9 cellular contexts compared by ENCODE assay signal in the genomic region with DNA sequence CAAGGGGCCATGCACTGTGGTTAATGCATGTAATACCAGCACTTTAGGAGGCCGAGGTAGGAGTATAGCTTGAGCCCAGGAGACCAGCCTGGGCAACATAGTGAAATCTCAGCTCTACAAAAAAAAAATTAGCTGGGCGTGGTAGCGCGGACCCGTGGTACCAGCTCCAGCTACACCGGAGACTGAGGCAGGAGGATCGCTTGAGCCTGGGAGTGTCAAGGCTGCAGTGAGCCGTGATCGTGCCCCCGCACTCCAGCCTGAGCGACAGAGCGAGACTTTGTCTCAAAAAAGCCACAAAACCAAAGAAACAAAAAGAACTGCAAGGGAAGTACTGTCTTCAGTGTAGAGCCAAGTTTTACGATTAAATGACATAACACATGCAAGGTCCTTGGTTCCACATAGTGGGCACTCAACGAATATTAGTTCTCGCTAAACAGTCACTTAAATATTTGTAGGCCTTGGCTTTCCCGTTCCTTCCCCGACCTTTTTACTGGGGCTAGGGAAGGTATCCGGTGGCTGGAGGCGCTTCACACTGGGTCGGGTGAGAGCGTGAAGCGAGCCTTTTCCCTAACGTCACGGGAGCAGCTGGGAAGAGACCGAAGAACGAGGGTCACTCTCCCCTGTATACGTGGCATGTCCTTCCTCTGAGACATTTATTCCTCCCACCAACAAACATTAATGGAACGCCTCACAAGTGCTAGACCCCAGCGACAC. TPM values are rescaled to one million over a fixed set of nuclear protein-coding genes. Genes with fewer than 3 reads are reported as not detected.
DNase-seq lines count a peak whose midpoint lies in the region; ATAC-seq, FAIRE-seq and TF ChIP-seq lines count a peak whose summit lies in the region.
"Had no signal": no experiment of that assay in that cellular context is flagged by ENCODE, and none has a peak within 500 bp of the region (broad histone marks: within the 10 kb centered on the region; RNA-seq: fewer than 3 reads in every experiment).

No MANE protein-coding gene starts in this region.

- peak overlapping the region; percentile 98 for H3K4ac ChIP-seq in IMR-90 (ENCODE audit: low read depth, low read length)

- no peak for TF ChIP-seq CTCF in IMR-90 (conservative IDR thresholded peaks at IDR 0.05; ENCODE audit: low read depth, low read length)

- H3K4me1 ChIP-seq in IMR-90 (ENCODE audit: control insufficient read depth, insufficient read depth, low read length) = peaks cover 8% of the 10 kb centered on the region

- no peaks in the 10 kb centered on the region for H3K9me3 Mint-ChIP-seq in activated T-helper 2 cell treated with anti-CD3 and anti-CD28 coated beads, Interferon-gamma antibody, Interleukin-2, Interleukin-4, amounts not matched to agents 10 μg/mL and 5 μg/mL and 100 μg/mL, durations not matched to agents 14 hours and 24 hours and 36 hours

- H3K36me3 Mint-ChIP-seq in activated T-helper 2 cell treated with anti-CD3 and anti-CD28 coated beads, Interferon-gamma antibody, Interleukin-2, Interleukin-4, amounts not matched to agents 10 μg/mL and 5 μg/mL and 100 μg/mL, durations not matched to agents 14 hours and 24 hours and 36 hours (ENCODE audit: low read depth) = peaks cover 37% of the 10 kb centered on the region

- TF ChIP-seq POLR2A in IMR-90 (IDR thresholded peaks at IDR 0.05; ENCODE audit: low read depth, low read length) = no peak; the same call in 1 of the 2 replicates

- H3K9me3 ChIP-seq in IMR-90 (ENCODE audit: control insufficient read depth, insufficient read depth, low read length) = no peaks in the 10 kb centered on the region

- 58% methylated on average over 11 of the region's 29 CpGs; no CpG with 5 or more reads in 1 of the 2 experiments for WGBS in IMR-90 (ENCODE audit: extremely low coverage in 2 of 2, insufficient read length in 1 of 2), 2 experiments

- H3K27me3 ChIP-seq in IMR-90 (ENCODE audit: control insufficient read depth, insufficient read depth, low read length) = no peaks in the 10 kb centered on the region

- H4K91ac ChIP-seq in IMR-90 (ENCODE audit: insufficient read depth, low read depth, low read length) = peak overlapping the region; percentile 96

- intact Hi-C loops in IMR-90 (cut with micrococcal nuclease) (no loop called here), left cardiac atrium (cut with DNase I) (loop anchor here in 1 of 2 donors (5.0 kb wide), 1 partner anchor 64 kb away; a partner anchor contains a TSS)
- intact Hi-C loops in activated T-helper 2 cell treated with anti-CD3 and anti-CD28 coated beads, Interferon-gamma antibody, Interleukin-2, Interleukin-4, amounts not matched to agents 10 μg/mL and 5 μg/mL and 100 μg/mL, durations not matched to agents 14 hours and 24 hours and 36 hours (cut with micrococcal nuclease) = loop anchor here (1.0 to 10.0 kb wide), 3 partner anchors 66 to 259 kb away; a partner anchor contains a TSS

- H4K5ac ChIP-seq in IMR-90 (ENCODE audit: low read depth, low read length) = peak overlapping the region; percentile 91

- H2BK120ac ChIP-seq in IMR-90 (ENCODE audit: low read depth, low read length) = peak overlapping the region; percentile 48

- peak overlapping the region; percentile 88 for H3K56ac ChIP-seq in IMR-90 (ENCODE audit: extremely low read depth, insufficient read depth, low read length)

- H2BK20ac ChIP-seq in IMR-90 (ENCODE audit: low read depth, low read length) = peak overlapping the region; percentile 36; the same call in 1 of the 2 replicates

- H4K20me1 ChIP-seq in IMR-90 (ENCODE audit: insufficient read depth, low read length) = peaks cover 39% of the 10 kb centered on the region

- TF ChIP-seq RAD21 in IMR-90 (IDR thresholded peaks at IDR 0.05; ENCODE audit: low read length) = no peak

- peak overlapping the region; percentile 53 for H3K18ac ChIP-seq in IMR-90 (ENCODE audit: low read depth, low read length)

- peaks cover 31% of the 10 kb centered on the region for H3K4me1 Mint-ChIP-seq in activated T-helper 2 cell treated with anti-CD3 and anti-CD28 coated beads, Interferon-gamma antibody, Interleukin-2, Interleukin-4, amounts not matched to agents 10 μg/mL and 5 μg/mL and 100 μg/mL, durations not matched to agents 14 hours and 24 hours and 36 hours (ENCODE audit: low read depth)

- in situ Hi-C loops in IMR-90 (cut with MboI; ENCODE audit: low sequenced_read_pairs) = no loop called here

- DNase-seq in IMR-90 (peak; percentile 39), left cardiac atrium (no peak), skeletal muscle cell (ENCODE audit: low read depth) (no peak), NCI-H1436 (lab: John Stamatoyannopoulos, UW) (no peak), RCC 7860 (ENCODE audit: low spot score) (no peak)
- DNase-seq in activated T-helper 2 cell treated with anti-CD3 and anti-CD28 coated beads, Interferon-gamma antibody, Interleukin-2, Interleukin-4, amounts not matched to agents 10 μg/mL and 5 μg/mL and 100 μg/mL, durations not matched to agents 14 hours and 24 hours and 36 hours (ENCODE audit: low spot score) = no peak

- ATAC-seq in IMR-90 (ENCODE audit: low read depth) (no peak; the same call in 1 of the 2 replicates), left cardiac atrium (peak; percentile 16), GM18868 (IDR thresholded peaks at IDR 0.05; ENCODE audit: unreplicated experiment) (no peak)

- H3K27ac Mint-ChIP-seq in activated T-helper 2 cell treated with anti-CD3 and anti-CD28 coated beads, Interferon-gamma antibody, Interleukin-2, Interleukin-4, amounts not matched to agents 10 μg/mL and 5 μg/mL and 100 μg/mL, durations not matched to agents 14 hours and 24 hours and 36 hours = peak overlapping the region; percentile 99

- peak overlapping the region; percentile 99 to 100 for H4K8ac ChIP-seq in IMR-90 (ENCODE audit: low read depth in 2 of 2, low read length in 2 of 2)

- peak overlapping the region; percentile 58 for H3K9ac ChIP-seq in IMR-90 (ENCODE audit: low read depth, low read length)

- CTCF ChIA-PET in IMR-90 (lab: Yijun Ruan, JAX) = no interaction called here

- peak overlapping the region; percentile 79 for H2BK5ac ChIP-seq in IMR-90 (ENCODE audit: low read depth, low read length, poor library complexity, severe bottlenecking)

- peak overlapping the region; percentile 97 for H3K14ac ChIP-seq in IMR-90 (replicated peaks; ENCODE audit: low read depth, low read length)

- H2AK9ac ChIP-seq in IMR-90 (replicated peaks; ENCODE audit: low read depth, low read length, poor library complexity) = peak overlapping the region; percentile 98

- peak overlapping the region; percentile 91 for H2AFZ ChIP-seq in IMR-90 (replicated peaks; ENCODE audit: low read length, poor library complexity)

- peak overlapping the region; percentile 86 for H3K27ac ChIP-seq in IMR-90 (ENCODE audit: insufficient read depth, low read length)

- peak overlapping the region; percentile 76 for H3K4me2 ChIP-seq in IMR-90 (ENCODE audit: low read depth, low read length)

- H3K4me3 ChIP-seq in GM08714 (ENCODE audit: low read length) = peak overlapping the region; percentile 74
- peak overlapping the region; percentile 55 for H3K4me3 ChIP-seq in IMR-90 (ENCODE audit: insufficient read depth, low read depth, low read length)
- H3K4me3 ChIP-seq in skeletal muscle cell (ENCODE audit: low read depth, low read length) = peak overlapping the region; percentile 73

- POLR2A ChIA-PET in IMR-90 (lab: Charles Lee; ENCODE audit: unreplicated experiment) = no interaction called here

- FAIRE-seq in RCC 7860 (lab: Jason Lieb, UNC) = no peak

- H2AK5ac ChIP-seq in IMR-90 (ENCODE audit: low read depth, low read length) = peak overlapping the region; percentile 97

- peaks cover 18% of the 10 kb centered on the region; the same call in 1 of the 2 replicates for H3K9me1 ChIP-seq in IMR-90 (ENCODE audit: insufficient read depth, low read length)

- dilution Hi-C loops in IMR-90 (cut with HindIII; ENCODE audit: low sequenced_read_pairs, unreplicated experiment) = no loop called here

- no peaks in the 10 kb centered on the region; the same call in 1 of the 2 replicates for H3K36me3 ChIP-seq in IMR-90 (ENCODE audit: control insufficient read depth, insufficient read depth, low read length)

- H2BK15ac ChIP-seq in IMR-90 (ENCODE audit: low read depth, low read length) = peak overlapping the region; percentile 49; the same call in 2 of the 3 replicates

- H3K27me3 Mint-ChIP-seq in activated T-helper 2 cell treated with anti-CD3 and anti-CD28 coated beads, Interferon-gamma antibody, Interleukin-2, Interleukin-4, amounts not matched to agents 10 μg/mL and 5 μg/mL and 100 μg/mL, durations not matched to agents 14 hours and 24 hours and 36 hours (ENCODE audit: low read depth) = peaks cover 7% of the 10 kb centered on the region

- peaks cover 13 to 47% of the 10 kb centered on the region in 2 experiments; a peak in 3 of 4 replicates for H3K79me1 ChIP-seq in IMR-90 (ENCODE audit: low read depth in 1 of 2, low read length in 2 of 2)

- BruUV-seq in IMR-90 (replicated peaks; lab: Mats Ljungman, UMichigan) = TSS peak; percentile 98

- H3K23ac ChIP-seq in IMR-90 (ENCODE audit: low read depth, low read length) = peak overlapping the region; percentile 80

- peak overlapping the region; percentile 100 for H3K4me3 Mint-ChIP-seq in activated T-helper 2 cell treated with anti-CD3 and anti-CD28 coated beads, Interferon-gamma antibody, Interleukin-2, Interleukin-4, amounts not matched to agents 10 μg/mL and 5 μg/mL and 100 μg/mL, durations not matched to agents 14 hours and 24 hours and 36 hours (ENCODE audit: low read depth)

TF ChIP-seq in IMR-90, 13 proteins besides CTCF, POLR2A, EP300 and RAD21 (continues in another document):
- TF ChIP-seq MAFK (IDR thresholded peaks at IDR 0.05; ENCODE audit: low read depth, low read length) = no peak

RNA-seq across cellular contexts. Expression of a gene that starts 1.0 kb away (rescaled TPM):
- total RNA-seq in IMR-90 (2012; rRNA removed) = 246 and 294 TPM in 2 replicates
- 154 TPM in 2 replicates for polyA plus RNA-seq in IMR-90 (2012; rRNA removed)
- polyA plus RNA-seq in IMR-90 (2012; cell fraction: cytosol; rRNA removed) = 162 and 171 TPM in 2 replicates
- 107 and 113 TPM in 2 replicates for polyA plus RNA-seq in IMR-90 (2012; cell fraction: nucleus; rRNA removed; ENCODE audit: low replicate concordance)
- total RNA-seq in activated T-helper 2 cell treated with anti-CD3 and anti-CD28 coated beads, Interferon-gamma antibody, Interleukin-2, Interleukin-4, amounts not matched to agents 10 μg/mL and 5 μg/mL and 100 μg/mL, durations not matched to agents 14 hours and 24 hours and 36 hours = 311 TPM in 2 replicates
- 100 to 1,000 TPM in 1 of 2 donors, 10 to 100 TPM in 1; 91.8 to 111 TPM for total RNA-seq in left cardiac atrium

RNA-seq across cellular contexts. Expression of a gene that starts 33.1 kb away (rescaled TPM):
- total RNA-seq in IMR-90 (2012; rRNA removed) (not detected in 2 replicates), left cardiac atrium (not detected)
- polyA plus RNA-seq in IMR-90 (2012; rRNA removed) = not detected in 2 replicates
- polyA plus RNA-seq in IMR-90 (2012; cell fraction: cytosol; rRNA removed) = not detected in 2 replicates
- polyA plus RNA-seq in IMR-90 (2012; cell fraction: nucleus; rRNA removed; ENCODE audit: low replicate concordance) = not detected in 2 replicates
- total RNA-seq in activated T-helper 2 cell treated with anti-CD3 and anti-CD28 coated beads, Interferon-gamma antibody, Interleukin-2, Interleukin-4, amounts not matched to agents 10 μg/mL and 5 μg/mL and 100 μg/mL, durations not matched to agents 14 hours and 24 hours and 36 hours = not detected in 2 replicates
- total RNA-seq: SK-MEL-5 had no signal

RNA-seq across cellular contexts. Expression of a gene that starts 57.5 kb away (rescaled TPM):
- total RNA-seq in IMR-90 (2012; rRNA removed) (0.18 and 0.83 TPM in 2 replicates), left cardiac atrium (under 1 TPM in 1 of 2 donors, not detected in 1; 0.99 TPM)
- polyA plus RNA-seq in IMR-90 (2012; rRNA removed) = 0.86 and 1.5 TPM in 2 replicates
- polyA plus RNA-seq in IMR-90 (2012; cell fraction: cytosol; rRNA removed) = 0.09 and 0.32 TPM in 2 replicates
- 0.49 and 2.1 TPM in 2 replicates for polyA plus RNA-seq in IMR-90 (2012; cell fraction: nucleus; rRNA removed; ENCODE audit: low replicate concordance)
- total RNA-seq in activated T-helper 2 cell treated with anti-CD3 and anti-CD28 coated beads, Interferon-gamma antibody, Interleukin-2, Interleukin-4, amounts not matched to agents 10 μg/mL and 5 μg/mL and 100 μg/mL, durations not matched to agents 14 hours and 24 hours and 36 hours = 0.99 and 1.4 TPM in 2 replicates

Comparison
In these comparisons a context has a peak if more than half of its experiments do, and no peak if none do; other contexts are left out.
1. ATAC-seq: peak in left cardiac atrium (2 of 2); none in IMR-90 (single experiment) and GM18868 (single experiment).
2. Peak in every context shown above with its lines, with median percentiles within 50 percentile points of each other: H3K4me3 ChIP-seq.